Comparison of ENCODE assay signal across 28 cellular contexts in genomic region chr4:188190461-188190860, GRCh38. TPM values are rescaled to one million over a fixed set of nuclear protein-coding genes. Genes with fewer than 3 reads are reported as not detected.
"Had no signal": no experiment of that assay in that cellular context is flagged by ENCODE, and none has a peak within 500 bp of the region (broad histone marks: within the 10 kb centered on the region; RNA-seq: fewer than 3 reads in every experiment).

No MANE protein-coding gene starts in this region.

- H3K9me3 Mint-ChIP-seq: stimulated activated memory B cell treated with anti-CD40 and anti-IgM and Interleukin-4, amounts not matched to agents 10 μg/mL and 1 μg/mL and 100 μg/mL, for 72 hours had no signal

- H3K4me1 Mint-ChIP-seq: immature natural killer cell; memory B cell; stimulated activated memory B cell treated with anti-CD40 and anti-IgM and Interleukin-4, amounts not matched to agents 10 μg/mL and 1 μg/mL and 100 μg/mL, for 72 hours had no signal

- H3K4me3 Mint-ChIP-seq: immature natural killer cell; memory B cell; natural killer cell treated with Interleukin-12 subunit alpha and Interleukin-12 subunit beta and Interleukin-15 and Interleukin-18, amount 100 ng/mL, for 72 hours; stimulated activated memory B cell treated with anti-CD40 and anti-IgM and Interleukin-4, amounts not matched to agents 10 μg/mL and 1 μg/mL and 100 μg/mL, for 72 hours; stimulated activated naive CD8-positive, alpha-beta T cell treated with anti-CD3 and anti-CD28 coated beads, Interleukin-15, Interleukin-2, amounts not matched to agents 100 ng/mL and 50 ng/mL, for 24 hours had no signal

- H3K27me3 Mint-ChIP-seq: memory B cell; natural killer cell treated with Interleukin-12 subunit alpha and Interleukin-12 subunit beta and Interleukin-15 and Interleukin-18, amount 100 ng/mL, for 72 hours; stimulated activated memory B cell treated with anti-CD40 and anti-IgM and Interleukin-4, amounts not matched to agents 10 μg/mL and 1 μg/mL and 100 μg/mL, for 72 hours; stimulated activated naive CD8-positive, alpha-beta T cell treated with anti-CD3 and anti-CD28 coated beads, Interleukin-15, Interleukin-2, amounts not matched to agents 100 ng/mL and 50 ng/mL, for 24 hours had no signal

- H3K4me3 ChIP-seq: colonic mucosa, esophagus squamous epithelium, gastroesophageal sphincter, left lung, lower lobe of right lung, prostate gland, right lobe of liver, spleen, testis, tibial nerve, upper lobe of right lung, vagina had no signal

- H3K36me3 Mint-ChIP-seq: immature natural killer cell; memory B cell; natural killer cell treated with Interleukin-12 subunit alpha and Interleukin-12 subunit beta and Interleukin-15 and Interleukin-18, amount 100 ng/mL, for 72 hours; stimulated activated memory B cell treated with anti-CD40 and anti-IgM and Interleukin-4, amounts not matched to agents 10 μg/mL and 1 μg/mL and 100 μg/mL, for 72 hours had no signal

- H3K27ac Mint-ChIP-seq: immature natural killer cell; memory B cell; natural killer cell treated with Interleukin-12 subunit alpha and Interleukin-12 subunit beta and Interleukin-15 and Interleukin-18, amount 100 ng/mL, for 72 hours; stimulated activated memory B cell treated with anti-CD40 and anti-IgM and Interleukin-4, amounts not matched to agents 10 μg/mL and 1 μg/mL and 100 μg/mL, for 72 hours; stimulated activated naive CD8-positive, alpha-beta T cell treated with anti-CD3 and anti-CD28 coated beads, Interleukin-15, Interleukin-2, amounts not matched to agents 100 ng/mL and 50 ng/mL, for 24 hours had no signal

- DNase-seq: colonic mucosa; dermis blood vessel endothelial cell; esophagus squamous epithelium; immature natural killer cell; left lung; lower lobe of right lung; midbrain; occipital lobe; right lobe of liver; spleen; stimulated activated CD4-positive, alpha-beta T cell treated with anti-CD3 and anti-CD28 coated beads, Interleukin-15, amount 100 ng/mL, for 24 hours; stimulated activated CD4-positive, alpha-beta T cell treated with anti-CD3 and anti-CD28 coated beads, Interleukin-1b, Interleukin-23, amount 100 ng/mL, for 48 hours; stimulated activated CD4-positive, alpha-beta T cell treated with anti-CD3 and anti-CD28 coated beads, Interleukin-4, amount 100 ng/mL, for 24 hours; testis; upper lobe of right lung had no signal

RNA-seq across cellular contexts. Expression of gene TRIML1, which starts 51.2 kb away (rescaled TPM):
- total RNA-seq: colonic mucosa; dermis blood vessel endothelial cell; epithelial cell of proximal tubule; esophagus squamous epithelium; fibroblast of villous mesenchyme; gastroesophageal sphincter; left lung; lower lobe of right lung; natural killer cell treated with Interleukin-12 subunit alpha and Interleukin-12 subunit beta and Interleukin-15 and Interleukin-18, amount 100 ng/mL, for 72 hours; occipital lobe; renal cortical epithelial cell; right lobe of liver; skeletal muscle tissue; spleen; subcutaneous adipose tissue; tibial nerve; upper lobe of right lung; vagina had no signal
